ENCODE assay signal across 29 cellular contexts in the genomic region with DNA sequence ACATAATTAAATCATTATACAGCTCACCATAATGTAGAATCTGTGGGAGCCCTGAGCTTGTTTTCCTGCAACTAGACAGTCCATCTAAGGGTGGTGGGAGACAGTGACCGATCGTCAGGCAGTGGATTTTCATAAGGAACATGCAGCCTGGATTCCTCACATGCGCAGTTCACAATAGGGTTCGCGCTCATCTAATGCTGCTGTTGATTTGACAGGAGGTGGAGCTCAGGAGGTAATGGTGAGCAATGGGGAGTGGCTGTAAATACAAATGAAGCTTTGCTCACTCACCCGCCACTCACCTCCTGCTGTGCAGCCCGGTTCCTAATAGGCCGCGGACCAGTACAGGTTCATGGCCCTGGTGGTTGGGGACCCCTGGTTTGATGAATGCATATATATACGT.
"Had no signal": no experiment of that assay in that cellular context is flagged by ENCODE, and none has a peak within 500 bp of the region (broad histone marks: within the 10 kb centered on the region; RNA-seq: fewer than 3 reads in every experiment).

No MANE protein-coding gene starts in this region.

- H2AFZ ChIP-seq: neural progenitor cell, parathyroid adenoma had no signal

- H3K9ac ChIP-seq: neural progenitor cell, parathyroid adenoma had no signal

- H3K9me3 ChIP-seq: ovary, psoas muscle, right lobe of liver, sigmoid colon, suprapubic skin, testis, tibial artery, transverse colon, upper lobe of right lung, uterus had no signal

- ATAC-seq: natural killer cell; psoas muscle; right cardiac atrium; right lobe of liver; stimulated activated effector memory CD8-positive, alpha-beta T cell treated with anti-CD3 and anti-CD28 coated beads, Interleukin-12 subunit alpha, Interleukin-12 subunit beta, amount 100 ng/mL, for 72 hours; stimulated activated naive CD8-positive, alpha-beta T cell treated with anti-CD3 and anti-CD28 coated beads, Interleukin-15, amount 100 ng/mL, for 72 hours; stimulated activated naive CD8-positive, alpha-beta T cell treated with anti-CD3 and anti-CD28 coated beads, Interleukin-15, Interleukin-2, amounts not matched to agents 100 U/mL and 50 U/mL, for 24 hours; upper lobe of right lung had no signal

- H3K9me3 Mint-ChIP-seq: natural killer cell; nephron; neural progenitor cell; stimulated activated effector memory CD8-positive, alpha-beta T cell treated with anti-CD3 and anti-CD28 coated beads, Interleukin-12 subunit alpha, Interleukin-12 subunit beta, amount 100 ng/mL, for 72 hours; stimulated activated naive CD8-positive, alpha-beta T cell treated with anti-CD3 and anti-CD28 coated beads, Interleukin-15, amount 100 ng/mL, for 72 hours; type B pancreatic cell had no signal

- H3K4me2 ChIP-seq: neural progenitor cell had no signal

- H3K27me3 ChIP-seq: neural progenitor cell, ovary, right lobe of liver, sigmoid colon, suprapubic skin, testis, tibial artery, transverse colon, upper lobe of right lung, uterus had no signal

- H3K27ac ChIP-seq: neural progenitor cell, ovary, parathyroid adenoma, psoas muscle, right lobe of liver, sigmoid colon, suprapubic skin, testis, tibial artery, transverse colon, upper lobe of right lung, uterus had no signal

- H3K4me1 Mint-ChIP-seq: natural killer cell; nephron; stimulated activated effector memory CD8-positive, alpha-beta T cell treated with anti-CD3 and anti-CD28 coated beads, Interleukin-12 subunit alpha, Interleukin-12 subunit beta, amount 100 ng/mL, for 72 hours had no signal

- H3K4me3 Mint-ChIP-seq: natural killer cell; nephron; neural progenitor cell; stimulated activated effector memory CD8-positive, alpha-beta T cell treated with anti-CD3 and anti-CD28 coated beads, Interleukin-12 subunit alpha, Interleukin-12 subunit beta, amount 100 ng/mL, for 72 hours; stimulated activated naive CD8-positive, alpha-beta T cell treated with anti-CD3 and anti-CD28 coated beads, Interleukin-15, amount 100 ng/mL, for 72 hours; type B pancreatic cell had no signal

- H3K36me3 ChIP-seq: neural progenitor cell, ovary, right lobe of liver, sigmoid colon, transverse colon, upper lobe of right lung, uterus had no signal

- H3K27ac Mint-ChIP-seq: natural killer cell; nephron; neural progenitor cell; progenitor cell of endocrine pancreas; stimulated activated effector memory CD8-positive, alpha-beta T cell treated with anti-CD3 and anti-CD28 coated beads, Interleukin-12 subunit alpha, Interleukin-12 subunit beta, amount 100 ng/mL, for 72 hours; stimulated activated naive CD8-positive, alpha-beta T cell treated with anti-CD3 and anti-CD28 coated beads, Interleukin-15, amount 100 ng/mL, for 72 hours; type B pancreatic cell had no signal

- DNase-seq: natural killer cell; occipital lobe; ovary; posterior cingulate gyrus; psoas muscle; right cardiac atrium; right lobe of liver; sigmoid colon; small intestine; stimulated activated CD4-positive, alpha-beta T cell treated with anti-CD3 and anti-CD28 coated beads, Interleukin-15, amount 100 ng/mL, for 24 hours; stimulated activated CD4-positive, alpha-beta T cell treated with anti-CD3 and anti-CD28 coated beads, Interleukin-2, amount 100 ng/mL, for 24 hours; stimulated activated CD4-positive, alpha-beta T cell treated with anti-CD3 and anti-CD28 coated beads, Interleukin-2, amount 100 ng/mL, for 48 hours; stimulated activated CD4-positive, alpha-beta T cell treated with anti-CD3 and anti-CD28 coated beads, Interleukin-4, amount 100 ng/mL, for 24 hours; stimulated activated naive CD4-positive, alpha-beta T cell; stimulated activated naive CD8-positive, alpha-beta T cell treated with anti-CD3 and anti-CD28 coated beads, Interleukin-15, amount 100 ng/mL, for 72 hours; stimulated activated naive CD8-positive, alpha-beta T cell treated with anti-CD3 and anti-CD28 coated beads, Interleukin-15, Interleukin-2, amounts not matched to agents 100 U/mL and 50 U/mL, for 24 hours; substantia nigra; testis; tibial artery; transverse colon; upper lobe of right lung; uterus had no signal

- H3K4me3 ChIP-seq: neural progenitor cell, ovary, psoas muscle, right lobe of liver, sigmoid colon, suprapubic skin, testis, tibial artery, transverse colon, upper lobe of right lung, uterus had no signal

- H3K36me3 Mint-ChIP-seq: natural killer cell; neural progenitor cell; stimulated activated effector memory CD8-positive, alpha-beta T cell treated with anti-CD3 and anti-CD28 coated beads, Interleukin-12 subunit alpha, Interleukin-12 subunit beta, amount 100 ng/mL, for 72 hours; type B pancreatic cell had no signal

- H3K79me2 ChIP-seq: parathyroid adenoma had no signal

- H3K4me1 ChIP-seq: parathyroid adenoma, psoas muscle, right lobe of liver, sigmoid colon, suprapubic skin, testis, transverse colon, upper lobe of right lung, uterus had no signal
